Comparison of ENCODE assay signal across 1 cellular context in the genomic region with DNA sequence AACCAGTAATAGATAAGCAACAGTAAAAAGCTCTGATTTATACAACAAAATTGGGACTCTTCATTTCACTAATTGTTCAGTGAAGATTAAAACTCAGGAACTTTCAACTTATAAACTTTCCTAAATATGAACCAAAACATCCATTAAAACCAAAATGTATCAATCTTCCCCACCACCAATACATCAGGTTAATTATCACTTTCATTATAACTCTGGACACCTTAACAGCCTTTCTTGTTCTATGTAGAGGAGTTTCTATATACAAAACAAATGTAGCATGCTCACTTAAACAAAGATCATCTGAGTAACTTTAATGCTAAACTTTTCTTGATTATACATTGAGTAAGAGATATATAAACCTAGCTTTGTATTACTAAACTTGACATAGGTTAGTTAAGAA.
TF ChIP-seq lines count a peak whose summit lies in the region.

No MANE protein-coding gene starts in this region.

TF ChIP-seq in GM12878, 131 proteins besides CTCF, POLR2A, EP300 and RAD21 (continued from another document):
- no peak for TF ChIP-seq E4F1 (IDR thresholded peaks at IDR 0.05; ENCODE audit: borderline replicate concordance, partially characterized antibody)
- TF ChIP-seq BCLAF1 (IDR thresholded peaks at IDR 0.05) = no peak
